Comparison of ENCODE assay signal across 1 cellular context in the genomic region with DNA sequence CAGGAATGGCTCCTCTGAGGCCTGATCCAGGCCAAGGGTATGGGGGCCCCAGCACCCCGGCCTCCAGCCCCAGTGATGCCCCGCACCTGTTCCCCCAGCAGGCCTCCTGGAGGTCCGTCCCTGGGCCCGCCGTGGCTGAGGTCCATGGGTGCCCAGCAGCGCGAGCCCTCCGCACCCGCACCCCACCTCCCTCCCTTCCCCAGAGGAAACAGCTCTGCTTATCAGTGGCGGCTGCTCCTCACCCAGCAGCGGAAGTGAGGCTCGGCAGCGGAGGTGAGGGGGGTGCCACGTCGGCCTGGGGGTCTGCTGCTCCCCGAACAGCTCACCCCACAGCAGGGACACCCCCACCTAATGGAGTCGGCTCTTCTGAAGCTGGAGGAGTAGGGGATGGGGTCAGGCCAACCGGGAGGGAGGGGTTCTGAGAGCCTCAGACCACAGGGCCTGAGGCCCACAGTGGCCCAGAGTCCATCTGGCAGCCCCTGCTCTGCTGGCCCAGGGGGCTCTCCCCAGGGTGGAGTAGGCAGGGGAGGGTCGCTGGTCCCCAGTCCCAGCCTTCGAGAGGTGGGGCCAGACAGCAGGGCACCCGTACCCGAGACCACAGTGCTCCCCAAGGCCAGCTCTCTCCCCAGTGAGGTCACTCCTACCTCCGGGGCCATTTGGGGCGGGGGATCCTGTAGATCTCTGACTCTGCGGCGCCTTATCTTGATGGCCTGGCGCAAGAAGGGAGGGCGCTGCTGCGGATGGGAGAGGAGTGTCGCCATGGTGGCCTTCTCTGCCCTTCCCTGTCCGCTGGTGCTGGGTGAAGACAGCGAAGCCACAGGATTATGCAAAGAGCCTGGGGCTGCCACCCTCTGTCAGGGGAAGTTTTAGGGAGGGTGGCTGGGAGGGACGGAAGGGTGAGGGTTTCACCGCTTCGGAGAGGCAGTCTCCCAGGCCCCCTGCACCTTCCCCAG.
TF ChIP-seq lines count a peak whose summit lies in the region.

UNC13D (minus strand) TSS at position 828 of the 953 bp plus-strand sequence; CDS start at position 761, 67 bp downstream.

TF ChIP-seq in K562, 482 proteins besides CTCF, POLR2A, EP300 and RAD21 (continued from another document and continues in another):
- TF ChIP-seq, protein P1, sequence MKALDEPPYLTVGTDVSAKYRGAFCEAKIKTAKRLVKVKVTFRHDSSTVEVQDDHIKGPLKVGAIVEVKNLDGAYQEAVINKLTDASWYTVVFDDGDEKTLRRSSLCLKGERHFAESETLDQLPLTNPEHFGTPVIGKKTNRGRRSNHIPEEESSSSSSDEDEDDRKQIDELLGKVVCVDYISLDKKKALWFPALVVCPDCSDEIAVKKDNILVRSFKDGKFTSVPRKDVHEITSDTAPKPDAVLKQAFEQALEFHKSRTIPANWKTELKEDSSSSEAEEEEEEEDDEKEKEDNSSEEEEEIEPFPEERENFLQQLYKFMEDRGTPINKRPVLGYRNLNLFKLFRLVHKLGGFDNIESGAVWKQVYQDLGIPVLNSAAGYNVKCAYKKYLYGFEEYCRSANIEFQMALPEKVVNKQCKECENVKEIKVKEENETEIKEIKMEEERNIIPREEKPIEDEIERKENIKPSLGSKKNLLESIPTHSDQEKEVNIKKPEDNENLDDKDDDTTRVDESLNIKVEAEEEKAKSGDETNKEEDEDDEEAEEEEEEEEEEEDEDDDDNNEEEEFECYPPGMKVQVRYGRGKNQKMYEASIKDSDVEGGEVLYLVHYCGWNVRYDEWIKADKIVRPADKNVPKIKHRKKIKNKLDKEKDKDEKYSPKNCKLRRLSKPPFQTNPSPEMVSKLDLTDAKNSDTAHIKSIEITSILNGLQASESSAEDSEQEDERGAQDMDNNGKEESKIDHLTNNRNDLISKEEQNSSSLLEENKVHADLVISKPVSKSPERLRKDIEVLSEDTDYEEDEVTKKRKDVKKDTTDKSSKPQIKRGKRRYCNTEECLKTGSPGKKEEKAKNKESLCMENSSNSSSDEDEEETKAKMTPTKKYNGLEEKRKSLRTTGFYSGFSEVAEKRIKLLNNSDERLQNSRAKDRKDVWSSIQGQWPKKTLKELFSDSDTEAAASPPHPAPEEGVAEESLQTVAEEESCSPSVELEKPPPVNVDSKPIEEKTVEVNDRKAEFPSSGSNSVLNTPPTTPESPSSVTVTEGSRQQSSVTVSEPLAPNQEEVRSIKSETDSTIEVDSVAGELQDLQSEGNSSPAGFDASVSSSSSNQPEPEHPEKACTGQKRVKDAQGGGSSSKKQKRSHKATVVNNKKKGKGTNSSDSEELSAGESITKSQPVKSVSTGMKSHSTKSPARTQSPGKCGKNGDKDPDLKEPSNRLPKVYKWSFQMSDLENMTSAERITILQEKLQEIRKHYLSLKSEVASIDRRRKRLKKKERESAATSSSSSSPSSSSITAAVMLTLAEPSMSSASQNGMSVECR (CRISPR knock-in tag; IDR thresholded peaks at IDR 0.05), result 0 out of 2 replicates have a peak, but pooled peaks have one; percentile 30
- no peak for TF ChIP-seq MTF1 (CRISPR knock-in tag; IDR thresholded peaks at IDR 0.05; ENCODE audit: borderline replicate concordance)
- peak in 1 of 3 experiments; percentile 60; a peak in 1 of 6 replicates for TF ChIP-seq ZBTB11 (CRISPR knock-in tag; IDR thresholded peaks at IDR 0.05)
- TF ChIP-seq ZNF12 (CRISPR knock-in tag; IDR thresholded peaks at IDR 0.05), result no peak
- TF ChIP-seq KDM2B (CRISPR knock-in tag; IDR thresholded peaks at IDR 0.05), result no peak
- TF ChIP-seq MYBL2 (IDR thresholded peaks at IDR 0.05; ENCODE audit: low read depth), result no peak
- TF ChIP-seq MYBL2 (CRISPR knock-in tag; IDR thresholded peaks at IDR 0.05; ENCODE audit: borderline replicate concordance), result no peak
- 0 out of 2 replicates have a peak, but pooled peaks have one; percentile 40 for TF ChIP-seq SREBF2 (CRISPR knock-in tag; IDR thresholded peaks at IDR 0.05)
- no peak for TF ChIP-seq STAT5A (IDR thresholded peaks at IDR 0.05; ENCODE audit: borderline replicate concordance, low read length)
- TF ChIP-seq FOXJ3 (CRISPR knock-in tag; IDR thresholded peaks at IDR 0.05), result no peak
- no peak for TF ChIP-seq HDAC2 (IDR thresholded peaks at IDR 0.05)
- TF ChIP-seq KDM5B (IDR thresholded peaks at IDR 0.05; ENCODE audit: insufficient replicate concordance, low read depth, low read length), result peak; percentile 81
- TF ChIP-seq EWSR1 (IDR thresholded peaks at IDR 0.05; ENCODE audit: borderline replicate concordance, low read depth, partially characterized antibody), result no peak
- no peak for TF ChIP-seq CBX2 (IDR thresholded peaks at IDR 0.05; ENCODE audit: insufficient read depth, low read length, poor library complexity, severe bottlenecking)
- TF ChIP-seq SMC3 (conservative IDR thresholded peaks at IDR 0.05; ENCODE audit: insufficient read depth, low read depth, low read length), result no peak
- TF ChIP-seq L3MBTL2 (IDR thresholded peaks at IDR 0.05), result peak; percentile 25; the same call in 1 of the 2 replicates
- TF ChIP-seq SIN3B (IDR thresholded peaks at IDR 0.05; ENCODE audit: low read depth), result no peak
- peak; percentile 42 for TF ChIP-seq BHLHE40 (IDR thresholded peaks at IDR 0.05; ENCODE audit: low read length)
- TF ChIP-seq TAF15 (IDR thresholded peaks at IDR 0.05; ENCODE audit: low read depth, low read length), result no peak
- no peak for TF ChIP-seq ZNF830 (CRISPR knock-in tag; IDR thresholded peaks at IDR 0.05)
- TF ChIP-seq, protein P2, sequence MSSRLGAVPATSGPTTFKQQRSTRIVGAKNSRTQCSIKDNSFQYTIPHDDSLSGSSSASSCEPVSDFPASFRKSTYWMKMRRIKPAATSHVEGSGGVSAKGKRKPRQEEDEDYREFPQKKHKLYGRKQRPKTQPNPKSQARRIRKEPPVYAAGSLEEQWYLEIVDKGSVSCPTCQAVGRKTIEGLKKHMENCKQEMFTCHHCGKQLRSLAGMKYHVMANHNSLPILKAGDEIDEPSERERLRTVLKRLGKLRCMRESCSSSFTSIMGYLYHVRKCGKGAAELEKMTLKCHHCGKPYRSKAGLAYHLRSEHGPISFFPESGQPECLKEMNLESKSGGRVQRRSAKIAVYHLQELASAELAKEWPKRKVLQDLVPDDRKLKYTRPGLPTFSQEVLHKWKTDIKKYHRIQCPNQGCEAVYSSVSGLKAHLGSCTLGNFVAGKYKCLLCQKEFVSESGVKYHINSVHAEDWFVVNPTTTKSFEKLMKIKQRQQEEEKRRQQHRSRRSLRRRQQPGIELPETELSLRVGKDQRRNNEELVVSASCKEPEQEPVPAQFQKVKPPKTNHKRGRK (tag; IDR thresholded peaks at IDR 0.05), result no peak
- TF ChIP-seq RB1 (IDR thresholded peaks at IDR 0.05; ENCODE audit: low read depth), result no peak
- peak; percentile 50; the same call in 1 of the 2 replicates for TF ChIP-seq MYC (IDR thresholded peaks at IDR 0.05; ENCODE audit: low read depth, low read length)
- TF ChIP-seq MYC (CRISPR knock-in tag; IDR thresholded peaks at IDR 0.05; ENCODE audit: borderline replicate concordance, low read depth), result peak; percentile 57
- TF ChIP-seq SRF (CRISPR knock-in tag; IDR thresholded peaks at IDR 0.05), result no peak; a peak in 1 of 4 replicates
- peak; percentile 46; the same call in 1 of the 2 replicates for TF ChIP-seq CEBPG (CRISPR knock-in tag; IDR thresholded peaks at IDR 0.05)
- peak in 1 of 2 experiments; percentile 70; a peak in 2 of 4 replicates for TF ChIP-seq CEBPG (tag; conservative IDR thresholded peaks at IDR 0.05 in 1 of 2, IDR thresholded peaks at IDR 0.05 in 1 of 2)
- TF ChIP-seq GTF2F1 (IDR thresholded peaks at IDR 0.05; ENCODE audit: low read depth, low read length), result no peak
- no peak for TF ChIP-seq ZNF551 (CRISPR knock-in tag; IDR thresholded peaks at IDR 0.05)
- TF ChIP-seq PHB (CRISPR knock-in tag; IDR thresholded peaks at IDR 0.05), result 0 out of 2 replicates have a peak, but pooled peaks have one; percentile 80
- TF ChIP-seq ZFP30 (CRISPR knock-in tag; IDR thresholded peaks at IDR 0.05; ENCODE audit: borderline replicate concordance), result no peak
- TF ChIP-seq CHD4 (IDR thresholded peaks at IDR 0.05; ENCODE audit: insufficient read depth, insufficient replicate concordance, low read depth, low read length, poor library complexity, severe bottlenecking), result no peak
- TF ChIP-seq CBX1 (IDR thresholded peaks at IDR 0.05; ENCODE audit: low read depth), result 0 out of 2 replicates have a peak, but pooled peaks have one; percentile 29
- no peak for TF ChIP-seq ZHX1 (conservative IDR thresholded peaks at IDR 0.05; ENCODE audit: low read length)
- TF ChIP-seq DDX20 (tag; IDR thresholded peaks at IDR 0.05; ENCODE audit: low read depth), result no peak
- no peak for TF ChIP-seq ASH1L (IDR thresholded peaks at IDR 0.05; ENCODE audit: borderline replicate concordance, low read depth, partially characterized antibody)
- TF ChIP-seq KLF16 (IDR thresholded peaks at IDR 0.05), result no peak
- peak; percentile 37; the same call in 1 of the 2 replicates for TF ChIP-seq GMEB1 (CRISPR knock-in tag; IDR thresholded peaks at IDR 0.05)
- TF ChIP-seq DMBX1 (CRISPR knock-in tag; IDR thresholded peaks at IDR 0.05; ENCODE audit: borderline replicate concordance), result peak; percentile 72; the same call in 1 of the 2 replicates
- TF ChIP-seq, protein P3, sequence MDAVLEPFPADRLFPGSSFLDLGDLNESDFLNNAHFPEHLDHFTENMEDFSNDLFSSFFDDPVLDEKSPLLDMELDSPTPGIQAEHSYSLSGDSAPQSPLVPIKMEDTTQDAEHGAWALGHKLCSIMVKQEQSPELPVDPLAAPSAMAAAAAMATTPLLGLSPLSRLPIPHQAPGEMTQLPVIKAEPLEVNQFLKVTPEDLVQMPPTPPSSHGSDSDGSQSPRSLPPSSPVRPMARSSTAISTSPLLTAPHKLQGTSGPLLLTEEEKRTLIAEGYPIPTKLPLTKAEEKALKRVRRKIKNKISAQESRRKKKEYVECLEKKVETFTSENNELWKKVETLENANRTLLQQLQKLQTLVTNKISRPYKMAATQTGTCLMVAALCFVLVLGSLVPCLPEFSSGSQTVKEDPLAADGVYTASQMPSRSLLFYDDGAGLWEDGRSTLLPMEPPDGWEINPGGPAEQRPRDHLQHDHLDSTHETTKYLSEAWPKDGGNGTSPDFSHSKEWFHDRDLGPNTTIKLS (IDR thresholded peaks at IDR 0.05; ENCODE audit: borderline replicate concordance, low read depth), result peak; percentile 96
- TF ChIP-seq BRCA1 (IDR thresholded peaks at IDR 0.05), result no peak
- TF ChIP-seq BRCA1 (CRISPR knock-in tag; IDR thresholded peaks at IDR 0.05), result no peak
- TF ChIP-seq STAG1 (CRISPR knock-in tag; IDR thresholded peaks at IDR 0.05; ENCODE audit: borderline replicate concordance), result no peak
- TF ChIP-seq SREBF1 (IDR thresholded peaks at IDR 0.05; ENCODE audit: borderline replicate concordance, low read depth, low read length), result no peak
- no peak for TF ChIP-seq SAFB (IDR thresholded peaks at IDR 0.05; ENCODE audit: borderline replicate concordance, low read depth, low read length)
- TF ChIP-seq PRPF4 (IDR thresholded peaks at IDR 0.05; ENCODE audit: insufficient read depth, low read depth, low read length, poor library complexity, severe bottlenecking), result no peak
